In the genomic region with DNA sequence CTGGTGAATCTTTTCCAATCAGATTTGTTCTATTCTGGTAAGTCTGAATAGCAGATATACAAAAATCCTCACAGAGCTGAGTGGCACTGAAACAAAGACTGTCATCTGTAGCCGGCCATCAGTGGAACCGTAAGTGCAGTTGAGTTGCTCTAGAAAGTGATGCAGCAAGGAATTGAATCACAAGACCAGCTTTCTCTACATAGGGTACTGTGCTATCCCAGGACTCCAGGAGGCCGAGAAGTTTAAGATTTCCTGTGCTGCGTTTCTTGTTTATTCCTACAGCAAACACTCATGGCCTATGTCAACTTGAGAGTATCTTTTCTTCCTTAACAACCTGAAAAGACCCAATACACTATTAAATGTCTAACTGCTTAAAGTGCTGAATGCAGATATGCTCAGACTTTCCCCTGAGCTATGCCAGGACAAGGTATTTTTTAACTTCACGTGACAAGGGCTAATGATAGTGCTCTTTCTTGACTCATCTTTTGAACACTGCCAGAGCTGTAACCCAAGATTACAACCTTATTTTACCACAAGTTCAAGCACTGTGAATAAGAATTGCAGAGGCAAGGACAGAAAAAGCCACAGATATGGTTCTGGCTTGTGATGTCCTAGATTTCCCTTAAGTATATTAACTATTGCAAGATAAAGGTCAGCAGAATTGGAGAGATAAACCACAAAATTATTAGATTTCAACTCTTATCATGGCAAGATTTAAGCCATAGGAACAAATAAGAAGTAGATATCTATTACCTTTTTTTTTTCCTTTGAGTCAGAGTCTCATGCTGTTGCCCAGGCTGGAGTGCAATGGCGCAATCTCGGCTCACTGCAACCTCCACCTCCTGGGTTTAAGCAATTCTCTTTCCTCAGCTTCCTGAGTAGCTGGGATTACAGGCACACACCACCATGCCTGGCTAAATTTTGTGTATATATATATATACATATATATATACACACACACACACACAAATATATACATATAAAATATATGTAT, we compare ENCODE assay signal across 13 cellular contexts.
DNase-seq lines count a peak whose midpoint lies in the region; ATAC-seq, FAIRE-seq and TF ChIP-seq lines count a peak whose summit lies in the region.
"Had no signal": no experiment of that assay in that cellular context is flagged by ENCODE, and none has a peak within 500 bp of the region (broad histone marks: within the 10 kb centered on the region; RNA-seq: fewer than 3 reads in every experiment).

No MANE protein-coding gene starts in this region.

- H3K27ac ChIP-seq in Peyer's patch (no peak overlapping the region), testis (no peak overlapping the region)
- H3K27ac ChIP-seq: thyroid gland had no signal

- FAIRE-seq in RCC 7860 (lab: Jason Lieb, UNC): peak; percentile 81
- FAIRE-seq: colon had no signal

- H3K4me1 ChIP-seq in Peyer's patch (no peaks in the 10 kb centered on the region), testis (no peaks in the 10 kb centered on the region)

- TF ChIP-seq POLR2A in Peyer's patch (IDR thresholded peaks at IDR 0.05) (no peak), testis (IDR thresholded peaks at IDR 0.05) (no peak)

- ATAC-seq in omental fat pad (ENCODE audit: low FRiP score) (peak; percentile 85), GM21367 (IDR thresholded peaks at IDR 0.05; ENCODE audit: unreplicated experiment) (no peak)

- H3K27me3 ChIP-seq in Peyer's patch (no peaks in the 10 kb centered on the region), testis (no peaks in the 10 kb centered on the region)
- H3K27me3 ChIP-seq: thyroid gland had no signal

- peak; percentile 19 to 23 for DNase-seq in AML-193 (lab: John Stamatoyannopoulos, UW)
- peak; percentile 40 for DNase-seq in RCC 7860 (ENCODE audit: low spot score)
- peak; percentile 85 for DNase-seq in epithelial cell of proximal tubule (ENCODE audit: low read depth)
- no peak for DNase-seq in omental fat pad (ENCODE audit: low spot score)
- no peak for DNase-seq in Peyer's patch
- DNase-seq in testis: no peak
- no peak for DNase-seq in HPDE6-E6E7 (ENCODE audit: extremely low spot score)
- DNase-seq: activated naive CD4-positive, alpha-beta T cell treated with anti-CD3 and anti-CD28 coated beads, Interleukin-2, amount 10 ng/mL, durations not matched to agents 7 days and 5 days; NCI-H1436; posterior cingulate gyrus; thyroid gland had no signal

- intact Hi-C loops in testis (cut with DNase I; ENCODE audit: low total_unique reads): no loop called here

- H3K36me3 ChIP-seq in Peyer's patch (no peaks in the 10 kb centered on the region), testis (ENCODE audit: low read depth, missing control alignments) (no peaks in the 10 kb centered on the region)
- H3K36me3 ChIP-seq: thyroid gland had no signal

- no peaks in the 10 kb centered on the region for H3K9me3 ChIP-seq in Peyer's patch
- no peaks in the 10 kb centered on the region for H3K9me3 ChIP-seq in testis
- H3K9me3 ChIP-seq: thyroid gland had no signal

- WGBS in testis, 2 donors: 76 to 78% methylated on average over 7 of the region's 7 CpGs

- H3K4me3 ChIP-seq in epithelial cell of proximal tubule (ENCODE audit: low read depth, low read length): no peak overlapping the region
- no peak overlapping the region for H3K4me3 ChIP-seq in Peyer's patch
- H3K4me3 ChIP-seq in testis: no peak overlapping the region
- H3K4me3 ChIP-seq: thyroid gland had no signal

- TF ChIP-seq CTCF in epithelial cell of proximal tubule (conservative IDR thresholded peaks at IDR 0.05; ENCODE audit: low read depth, low read length) (no peak), omental fat pad (IDR thresholded peaks at IDR 0.05) (no peak), Peyer's patch (IDR thresholded peaks at IDR 0.05) (no peak), testis (IDR thresholded peaks at IDR 0.05) (no peak)

Comparison
In these comparisons a context has a peak if more than half of its experiments do, and no peak if none do; other contexts are left out.
1. DNase-seq: peak in AML-193 (2 of 2), RCC 7860 (single experiment) and epithelial cell of proximal tubule (single experiment); none in omental fat pad (single experiment), Peyer's patch (0 of 3), testis (single experiment) and HPDE6-E6E7 (single experiment).